11 cellular contexts compared by ENCODE assay signal in the genomic region with DNA sequence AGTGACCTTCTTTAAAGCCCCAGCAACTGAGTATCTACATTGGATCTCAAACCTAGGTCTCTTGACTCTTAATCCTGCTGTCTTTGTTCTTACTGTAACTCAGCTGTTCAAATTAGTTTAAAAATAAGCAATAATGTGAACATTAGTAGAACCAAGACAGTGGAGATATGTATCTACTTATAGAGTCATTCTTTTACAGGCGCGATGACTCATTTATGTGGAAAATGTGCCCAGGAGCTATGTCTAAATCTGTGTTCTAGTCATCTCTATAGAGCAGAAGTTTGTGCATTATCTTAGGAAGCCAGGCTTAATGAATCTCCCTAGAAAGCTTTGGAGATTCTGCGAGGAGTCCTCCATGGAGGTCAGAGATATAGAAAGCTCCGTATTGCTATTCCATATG.
DNase-seq lines count a peak whose midpoint lies in the region; ATAC-seq and TF ChIP-seq lines count a peak whose summit lies in the region.
"Had no signal": no experiment of that assay in that cellular context is flagged by ENCODE, and none has a peak within 500 bp of the region (broad histone marks: within the 10 kb centered on the region; RNA-seq: fewer than 3 reads in every experiment).

No MANE protein-coding gene starts in this region.

- peak; percentile 92 for ATAC-seq in RWPE2 (ENCODE audit: low read depth)
- no peak for ATAC-seq in GM19023 (IDR thresholded peaks at IDR 0.05; ENCODE audit: unreplicated experiment)
- no peak for ATAC-seq in HG03432 (IDR thresholded peaks at IDR 0.05; ENCODE audit: unreplicated experiment)

- no peaks in the 10 kb centered on the region for H3K27me3 ChIP-seq in A673 (replicated peaks; ENCODE audit: insufficient read depth, low read depth, low read length, poor library complexity)
- no peaks in the 10 kb centered on the region for H3K27me3 ChIP-seq in RWPE2 (ENCODE audit: insufficient read depth, poor library complexity, severe bottlenecking)
- H3K27me3 ChIP-seq: colonic mucosa had no signal

- no TSS peak for BruUV-seq in A673 (replicated peaks; lab: Mats Ljungman, UMichigan)

- POLR2A ChIA-PET in A673 (lab: Charles Lee; ENCODE audit: low non-redundant PET) = no interaction called here

- TF ChIP-seq CTCF in A673 (conservative IDR thresholded peaks at IDR 0.05; ENCODE audit: low read depth, low read length) = no peak
- no peak for TF ChIP-seq CTCF in RWPE2 (IDR thresholded peaks at IDR 0.05; ENCODE audit: poor library complexity, severe bottlenecking)
- TF ChIP-seq CTCF in fibroblast of the aortic adventitia (IDR thresholded peaks at IDR 0.05; ENCODE audit: insufficient read depth, low read length) = no peak

- H3K4me3 ChIP-seq in A673 (ENCODE audit: low read depth, low read length, poor library complexity, severe bottlenecking) (no peak overlapping the region), RWPE2 (ENCODE audit: severe bottlenecking) (no peak overlapping the region), fibroblast of the aortic adventitia (ENCODE audit: low read depth, low read length) (no peak overlapping the region)
- H3K4me3 ChIP-seq: colonic mucosa had no signal

- CTCF ChIA-PET in A673 (lab: Charles Lee) = interaction anchor here (0.6 kb wide), 1 partner anchor 78 kb away, joined by 3 read pairs; no protein-coding TSS in a partner anchor

- no peak overlapping the region for H3K27ac ChIP-seq in A673 (ENCODE audit: low read depth, low read length, poor library complexity, severe bottlenecking)
- H3K27ac ChIP-seq in RWPE2 (ENCODE audit: poor library complexity, severe bottlenecking) = peak overlapping the region; percentile 57
- H3K27ac ChIP-seq: colonic mucosa had no signal

- intact Hi-C loops in A673 (cut with micrococcal nuclease; ENCODE audit: unreplicated experiment) = no loop called here

- H3K36me3 ChIP-seq in A673 (ENCODE audit: insufficient read depth, low read length, poor library complexity, severe bottlenecking) = no peaks in the 10 kb centered on the region
- no peaks in the 10 kb centered on the region for H3K36me3 ChIP-seq in RWPE2 (ENCODE audit: low read depth)
- H3K36me3 ChIP-seq: colonic mucosa had no signal

- H3K9me3 ChIP-seq in A673 (ENCODE audit: low read depth, low read length, poor library complexity, severe bottlenecking) (no peaks in the 10 kb centered on the region), RWPE2 (ENCODE audit: severe bottlenecking) (no peaks in the 10 kb centered on the region)
- H3K9me3 ChIP-seq: colonic mucosa had no signal

- H3K4me1 ChIP-seq in A673 (ENCODE audit: insufficient read depth, low read length, poor library complexity, severe bottlenecking) (peaks cover 33% of the 10 kb centered on the region), RWPE2 (ENCODE audit: insufficient read depth, poor library complexity, severe bottlenecking) (peaks cover 16% of the 10 kb centered on the region)
- H3K4me1 ChIP-seq: colonic mucosa had no signal

- DNase-seq in A673 (ENCODE audit: low spot score) = peak; percentile 48
- DNase-seq in EH (ENCODE audit: low read depth) = peak; percentile 96
- DNase-seq in RWPE2 (ENCODE audit: low spot score) = no peak
- peak; percentile 81 for DNase-seq in fibroblast of the aortic adventitia (ENCODE audit: low read depth)
- DNase-seq in cerebellar nuclear complex (lab: John Stamatoyannopoulos, UW) = no peak
- DNase-seq in nucleus accumbens (lab: John Stamatoyannopoulos, UW) = no peak
- DNase-seq: colonic mucosa, DMS 273 treated with DMSO at 0.1 percent for 48 hours, NCI-H187 treated with DMSO at 0.1 percent for 48 hours had no signal

Comparison
In these comparisons a context has a peak if more than half of its experiments do, and no peak if none do; other contexts are left out.
1. DNase-seq: peak in A673 (single experiment), EH (single experiment) and fibroblast of the aortic adventitia (single experiment); none in RWPE2 (single experiment), cerebellar nuclear complex (0 of 2) and nucleus accumbens (0 of 56).